In genomic region chr9:88476491-88477271, GRCh38 we compare ENCODE assay signal across 11 cellular contexts. TPM values are rescaled to one million over a fixed set of nuclear protein-coding genes. Genes with fewer than 3 reads are reported as not detected.
DNase-seq lines count a peak whose midpoint lies in the region; ATAC-seq and TF ChIP-seq lines count a peak whose summit lies in the region.
"Had no signal": no experiment of that assay in that cellular context is flagged by ENCODE, and none has a peak within 500 bp of the region (broad histone marks: within the 10 kb centered on the region; RNA-seq: fewer than 3 reads in every experiment).

No MANE protein-coding gene starts in this region.

- CTCF ChIA-PET in CD8-positive, alpha-beta T cell (lab: Charles Lee): no interaction called here

- no peak overlapping the region for H3K4me3 Mint-ChIP-seq in CD8-positive, alpha-beta T cell

- intact Hi-C loops in posterior vena cava (cut with DNase I): no loop called here
- intact Hi-C loops in CD8-positive, alpha-beta T cell (cut with DNase I, micrococcal nuclease): no loop called here

- H3K27ac Mint-ChIP-seq in CD8-positive, alpha-beta T cell: no peak overlapping the region

- H3K4me1 Mint-ChIP-seq in CD8-positive, alpha-beta T cell (ENCODE audit: low read depth): peaks cover 8% of the 10 kb centered on the region

- POLR2A ChIA-PET in CD8-positive, alpha-beta T cell (lab: Charles Lee): no interaction called here

- peaks cover 5% of the 10 kb centered on the region for H3K79me2 ChIP-seq in ACC112 (ENCODE audit: control insufficient read depth, insufficient read depth, low read length, unreplicated experiment)

- H3K27ac ChIP-seq in ACC112 (ENCODE audit: low read depth, low read length): peak overlapping the region; percentile 88
- H3K27ac ChIP-seq in CD8-positive, alpha-beta T cell (ENCODE audit: low read depth, low read length): no peak overlapping the region
- H3K27ac ChIP-seq: thoracic aorta had no signal

- H3K36me3 ChIP-seq in ACC112 (ENCODE audit: insufficient read depth, low read length): peaks cover 13% of the 10 kb centered on the region
- no peaks in the 10 kb centered on the region for H3K36me3 ChIP-seq in CD8-positive, alpha-beta T cell (ENCODE audit: insufficient read depth, low read length)
- H3K36me3 ChIP-seq: thoracic aorta had no signal

- H3K9me3 Mint-ChIP-seq in CD8-positive, alpha-beta T cell: no peaks in the 10 kb centered on the region

- H3K4me1 ChIP-seq in ACC112 (ENCODE audit: control insufficient read depth, insufficient read depth, low read length, unreplicated experiment): peaks cover 55% of the 10 kb centered on the region
- H3K4me1 ChIP-seq in CD8-positive, alpha-beta T cell (ENCODE audit: insufficient read depth, low read length): no peaks in the 10 kb centered on the region

- no peaks in the 10 kb centered on the region for H3K9me3 ChIP-seq in CD8-positive, alpha-beta T cell (ENCODE audit: low read length)
- H3K9me3 ChIP-seq: thoracic aorta had no signal

- peaks cover 48% of the 10 kb centered on the region for H3K36me3 Mint-ChIP-seq in CD8-positive, alpha-beta T cell

- no peaks in the 10 kb centered on the region for H3K27me3 ChIP-seq in ACC112 (ENCODE audit: insufficient read depth, low read length)
- no peaks in the 10 kb centered on the region for H3K27me3 ChIP-seq in CD8-positive, alpha-beta T cell (ENCODE audit: insufficient read depth, low read length)

- DNase-seq in ELR (ENCODE audit: low read depth) (peak; percentile 23), NCI-H526 treated with DMSO at 0.1 percent for 48 hours (lab: John Stamatoyannopoulos, UW) (peak; percentile 1), epithelial cell of proximal tubule (ENCODE audit: low read depth) (peak; percentile 29), posterior vena cava (ENCODE audit: low spot score) (no peak), COLO668 (lab: John Stamatoyannopoulos, UW; ENCODE audit: unreplicated experiment) (no peak)
- DNase-seq in CD8-positive, alpha-beta T cell: no peak
- DNase-seq: cortex of kidney, NCI-H446 treated with DMSO at 0.1 percent for 48 hours had no signal

- H3K27me3 Mint-ChIP-seq in CD8-positive, alpha-beta T cell (ENCODE audit: low read depth): no peaks in the 10 kb centered on the region

- H2AFZ ChIP-seq in ACC112 (ENCODE audit: low read length, unreplicated experiment): no peak overlapping the region

- no peak for TF ChIP-seq CTCF in epithelial cell of proximal tubule (conservative IDR thresholded peaks at IDR 0.05; ENCODE audit: low read depth, low read length)
- TF ChIP-seq CTCF in CD8-positive, alpha-beta T cell (IDR thresholded peaks at IDR 0.05): no peak

- H3K4me3 ChIP-seq in ACC112 (ENCODE audit: low read depth, low read length) (peak overlapping the region; percentile 44), epithelial cell of proximal tubule (ENCODE audit: low read depth, low read length) (no peak overlapping the region)
- no peak overlapping the region for H3K4me3 ChIP-seq in CD8-positive, alpha-beta T cell (ENCODE audit: low read depth, low read length)
- H3K4me3 ChIP-seq: thoracic aorta had no signal

- ATAC-seq in CD8-positive, alpha-beta T cell: no peak
- ATAC-seq in GM19455 (IDR thresholded peaks at IDR 0.05; ENCODE audit: unreplicated experiment): no peak

RNA-seq across cellular contexts. Expression of gene NXNL2, which starts 58.3 kb away (rescaled TPM):
- 3.1 and 6.9 TPM in 2 replicates for total RNA-seq in epithelial cell of proximal tubule
- total RNA-seq in posterior vena cava: under 1 TPM in 1 of 2 donors, not detected in 1; 1.00 TPM
- total RNA-seq in CD8-positive, alpha-beta T cell: not detected

Comparison
In these comparisons a context has a peak if more than half of its experiments do, and no peak if none do; other contexts are left out.
1. DNase-seq: peak in ELR (single experiment), NCI-H526 treated with DMSO at 0.1 percent for 48 hours (single experiment) and epithelial cell of proximal tubule (single experiment); none in posterior vena cava (single experiment), CD8-positive, alpha-beta T cell (0 of 7) and COLO668 (single experiment).